Comparison of ENCODE assay signal across 1 cellular context in genomic region chr2:21330786-21331391, GRCh38.
TF ChIP-seq lines count a peak whose summit lies in the region.

No MANE protein-coding gene starts in this region.

TF ChIP-seq in HepG2, 621 proteins besides CTCF, POLR2A, EP300 and RAD21 (continued from another document):
- TF ChIP-seq HNF4G (IDR thresholded peaks at IDR 0.05; ENCODE audit: borderline replicate concordance, low read depth, low read length) (no peak), HNF4G (CRISPR knock-in tag; IDR thresholded peaks at IDR 0.05; ENCODE audit: borderline replicate concordance, low read depth) (no peak), ZNF614 (CRISPR knock-in tag; IDR thresholded peaks at IDR 0.05; ENCODE audit: borderline replicate concordance) (no peak), PTBP1 (IDR thresholded peaks at IDR 0.05; ENCODE audit: low read depth, low read length, poor library complexity, severe bottlenecking) (no peak), BRD4 (CRISPR knock-in tag; IDR thresholded peaks at IDR 0.05) (no peak), SRY (CRISPR knock-in tag; IDR thresholded peaks at IDR 0.05) (no peak), ZNF687 (CRISPR knock-in tag; IDR thresholded peaks at IDR 0.05) (no peak), ZNF496 (CRISPR knock-in tag; IDR thresholded peaks at IDR 0.05; ENCODE audit: insufficient replicate concordance) (no peak), ZNF335 (CRISPR knock-in tag; IDR thresholded peaks at IDR 0.05) (no peak), ZNF800 (CRISPR knock-in tag; IDR thresholded peaks at IDR 0.05) (no peak), MBNL3 (CRISPR knock-in tag; conservative IDR thresholded peaks at IDR 0.05) (no peak)
